ENCODE assay signal across 8 cellular contexts in the genomic region with DNA sequence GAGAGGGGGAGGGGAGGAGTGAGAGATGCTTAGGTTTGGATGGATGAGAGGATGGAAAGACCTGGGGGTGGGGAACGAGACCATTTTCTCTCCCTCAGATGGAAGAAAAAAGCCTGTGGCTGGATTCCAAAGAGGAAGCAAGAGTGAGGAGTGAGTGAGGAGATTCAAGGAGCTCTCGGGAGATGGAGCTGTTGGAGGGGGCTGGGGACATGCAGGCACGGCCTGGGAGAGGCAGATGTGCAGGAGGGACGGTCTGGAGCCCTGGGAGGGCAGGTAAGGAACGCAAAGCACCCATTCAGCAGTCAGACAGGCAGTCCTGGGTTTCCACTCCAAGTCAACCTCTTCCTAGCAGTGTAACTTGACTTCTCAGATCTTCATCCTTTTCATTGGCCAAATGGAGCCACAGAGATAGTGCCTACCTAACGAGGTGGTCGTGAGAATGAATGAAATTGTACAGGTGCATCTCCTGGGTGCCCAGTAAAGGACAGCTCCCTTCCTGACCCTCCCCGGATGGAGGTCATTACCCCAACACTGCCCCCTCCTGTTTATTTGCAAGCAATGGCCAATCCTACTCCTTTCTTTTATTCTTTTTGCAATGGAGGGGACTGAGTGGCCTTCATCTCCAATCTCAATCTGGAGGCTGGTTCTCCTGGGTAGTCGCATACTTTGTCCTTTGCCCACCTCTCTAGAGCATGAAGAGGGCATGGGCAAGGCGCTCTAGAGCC. TPM values are rescaled to one million over a fixed set of nuclear protein-coding genes. Genes with fewer than 3 reads are reported as not detected.
DNase-seq lines count a peak whose midpoint lies in the region; ATAC-seq and TF ChIP-seq lines count a peak whose summit lies in the region.

No MANE protein-coding gene starts in this region.

- no peak overlapping the region for H3K23ac ChIP-seq in mesendoderm (ENCODE audit: low read length)

- CTCF ChIA-PET in Calu3 (lab: Charles Lee), result interaction anchor here (0.6 to 1.6 kb wide), 4 partner anchors 10 to 124 kb away, joined by 3 to 5 read pairs (median 3); no protein-coding TSS in a partner anchor
- CTCF ChIA-PET in HEK293 (lab: Yijun Ruan, JAX), result interaction anchor here (0.7 to 4.6 kb wide), 17 partner anchors 10 to 1648 kb away, joined by 3 to 58 read pairs (median 4); a partner anchor contains a TSS
- CTCF ChIA-PET in activated CD4-positive, alpha-beta memory T cell treated with anti-CD3 and anti-CD28 coated beads, Interleukin-2, amount 10 ng/mL, durations not matched to agents 7 days and 5 days (lab: Charles Lee), result interaction anchor here (0.7 to 3.6 kb wide), 19 partner anchors 9 to 408 kb away, joined by 3 to 46 read pairs (median 4); a partner anchor contains a TSS

- H2BK120ac ChIP-seq in mesendoderm (ENCODE audit: low read depth, low read length), result no peak overlapping the region

- H3K18ac ChIP-seq in mesendoderm (ENCODE audit: low read length), result no peak overlapping the region

- no peak overlapping the region for H3K4me3 ChIP-seq in HEK293 (ENCODE audit: low read depth, low read length)
- H3K4me3 ChIP-seq in mesendoderm (ENCODE audit: low read length), result no peak overlapping the region

- H4K8ac ChIP-seq in mesendoderm (ENCODE audit: low read depth, low read length), result no peak overlapping the region

- no peak overlapping the region for H3K9ac ChIP-seq in mesendoderm (ENCODE audit: low read length)

- H3K36me3 ChIP-seq in HEK293 (ENCODE audit: control insufficient read depth in 2 of 2, insufficient read depth in 1 of 2, low read length in 2 of 2) (no peaks in the 10 kb centered on the region), mesendoderm (ENCODE audit: control insufficient read depth, insufficient read depth, low read length) (no peaks in the 10 kb centered on the region)

- BruUV-seq in Calu3 (replicated peaks; lab: Mats Ljungman, UMichigan), result no TSS peak

- no peak overlapping the region for H3K4ac ChIP-seq in mesendoderm (ENCODE audit: low read depth, low read length)

- no peak overlapping the region for H3K4me2 ChIP-seq in mesendoderm (ENCODE audit: low read length)

- H2BK5ac ChIP-seq in mesendoderm (ENCODE audit: low read length), result no peak overlapping the region

- H3K27ac Mint-ChIP-seq in Calu3 (ENCODE audit: unreplicated experiment), result no peak overlapping the region
- H3K27ac Mint-ChIP-seq in activated CD4-positive, alpha-beta memory T cell treated with anti-CD3 and anti-CD28 coated beads, Interleukin-2, amount 10 ng/mL, durations not matched to agents 7 days and 5 days, result no peak overlapping the region

- H3K79me2 ChIP-seq in mesendoderm (ENCODE audit: control insufficient read depth, insufficient read depth, low read length), result no peaks in the 10 kb centered on the region

- POLR2A ChIA-PET in HEK293 (lab: Yijun Ruan, JAX), result no interaction called here
- POLR2A ChIA-PET in activated CD4-positive, alpha-beta memory T cell treated with anti-CD3 and anti-CD28 coated beads, Interleukin-2, amount 10 ng/mL, durations not matched to agents 7 days and 5 days (lab: Charles Lee), result no interaction called here

- H3K4me1 Mint-ChIP-seq in Calu3 (ENCODE audit: low read depth, unreplicated experiment), result peaks cover 20% of the 10 kb centered on the region
- peaks cover 10% of the 10 kb centered on the region for H3K4me1 Mint-ChIP-seq in activated CD4-positive, alpha-beta memory T cell treated with anti-CD3 and anti-CD28 coated beads, Interleukin-2, amount 10 ng/mL, durations not matched to agents 7 days and 5 days

- no peak overlapping the region for H4K5ac ChIP-seq in mesendoderm (ENCODE audit: low read length)

- no peaks in the 10 kb centered on the region for H3K4me1 ChIP-seq in HEK293 (ENCODE audit: control insufficient read depth, insufficient read depth, low read length)
- H3K4me1 ChIP-seq in mesendoderm (ENCODE audit: control insufficient read depth, low read depth, low read length), result peaks cover 1% of the 10 kb centered on the region

- intact Hi-C loops in Calu3 (cut with micrococcal nuclease; ENCODE audit: unreplicated experiment), result no loop called here

- no peaks in the 10 kb centered on the region for H3K9me3 ChIP-seq in HEK293 (ENCODE audit: control insufficient read depth, insufficient read depth, low read depth, low read length)

- peaks cover 7% of the 10 kb centered on the region for H3K36me3 Mint-ChIP-seq in Calu3 (ENCODE audit: insufficient read depth, unreplicated experiment)
- no peaks in the 10 kb centered on the region for H3K36me3 Mint-ChIP-seq in activated CD4-positive, alpha-beta memory T cell treated with anti-CD3 and anti-CD28 coated beads, Interleukin-2, amount 10 ng/mL, durations not matched to agents 7 days and 5 days (ENCODE audit: low read depth)

- H3K27ac ChIP-seq in HEK293 (ENCODE audit: extremely low read depth, low read depth, low read length), result no peak overlapping the region
- H3K27ac ChIP-seq in mesendoderm (ENCODE audit: low read depth, low read length), result no peak overlapping the region

- ATAC-seq in GM19467 (IDR thresholded peaks at IDR 0.05; ENCODE audit: unreplicated experiment) (no peak), HG03432 (IDR thresholded peaks at IDR 0.05; ENCODE audit: unreplicated experiment) (no peak)

- TF ChIP-seq CTCF in Calu3 (IDR thresholded peaks at IDR 0.05; ENCODE audit: unreplicated experiment) (peak; percentile 25), HEK293 (tag by site-specific recombination; IDR thresholded peaks at IDR 0.05) (0 out of 2 replicates have a peak, but pooled peaks have one; percentile 27)

- no peak overlapping the region for H2AK5ac ChIP-seq in mesendoderm (ENCODE audit: low read length)

- H3K27me3 Mint-ChIP-seq in Calu3 (ENCODE audit: unreplicated experiment), result no peaks in the 10 kb centered on the region
- peaks cover 38% of the 10 kb centered on the region for H3K27me3 Mint-ChIP-seq in activated CD4-positive, alpha-beta memory T cell treated with anti-CD3 and anti-CD28 coated beads, Interleukin-2, amount 10 ng/mL, durations not matched to agents 7 days and 5 days

- no peak overlapping the region for H3K4me3 Mint-ChIP-seq in Calu3 (ENCODE audit: low read depth, unreplicated experiment)
- H3K4me3 Mint-ChIP-seq in activated CD4-positive, alpha-beta memory T cell treated with anti-CD3 and anti-CD28 coated beads, Interleukin-2, amount 10 ng/mL, durations not matched to agents 7 days and 5 days, result no peak overlapping the region

- no peak overlapping the region for H2BK15ac ChIP-seq in mesendoderm (replicated peaks; ENCODE audit: low read depth)

- no CpG with 5 or more reads among the region's 10 CpGs for WGBS in mesendoderm (ENCODE audit: extremely low coverage, insufficient coverage, low lambda C conversion rate)

- H3K56ac ChIP-seq in mesendoderm (ENCODE audit: low read length), result peak overlapping the region; percentile 35

- H3K27me3 ChIP-seq in mesendoderm (ENCODE audit: insufficient read depth, low read length, poor library complexity), result no peaks in the 10 kb centered on the region

- H3K79me1 ChIP-seq in mesendoderm (ENCODE audit: low read length), result no peaks in the 10 kb centered on the region

- no peaks in the 10 kb centered on the region for H3K9me3 Mint-ChIP-seq in Calu3 (ENCODE audit: low read depth, unreplicated experiment)
- no peaks in the 10 kb centered on the region for H3K9me3 Mint-ChIP-seq in activated CD4-positive, alpha-beta memory T cell treated with anti-CD3 and anti-CD28 coated beads, Interleukin-2, amount 10 ng/mL, durations not matched to agents 7 days and 5 days

- DNase-seq in Calu3 (no peak), mesendoderm (no peak), SHP77 treated with DMSO at 0.1 percent for 48 hours (lab: John Stamatoyannopoulos, UW) (no peak), putamen (ENCODE audit: low spot score) (no peak)
- DNase-seq in activated CD4-positive, alpha-beta memory T cell treated with anti-CD3 and anti-CD28 coated beads, Interleukin-2, amount 10 ng/mL, durations not matched to agents 7 days and 5 days, result peak; percentile 26

TF ChIP-seq in HEK293, 187 proteins besides CTCF, POLR2A, EP300 and RAD21:
- TF ChIP-seq, protein P1, sequence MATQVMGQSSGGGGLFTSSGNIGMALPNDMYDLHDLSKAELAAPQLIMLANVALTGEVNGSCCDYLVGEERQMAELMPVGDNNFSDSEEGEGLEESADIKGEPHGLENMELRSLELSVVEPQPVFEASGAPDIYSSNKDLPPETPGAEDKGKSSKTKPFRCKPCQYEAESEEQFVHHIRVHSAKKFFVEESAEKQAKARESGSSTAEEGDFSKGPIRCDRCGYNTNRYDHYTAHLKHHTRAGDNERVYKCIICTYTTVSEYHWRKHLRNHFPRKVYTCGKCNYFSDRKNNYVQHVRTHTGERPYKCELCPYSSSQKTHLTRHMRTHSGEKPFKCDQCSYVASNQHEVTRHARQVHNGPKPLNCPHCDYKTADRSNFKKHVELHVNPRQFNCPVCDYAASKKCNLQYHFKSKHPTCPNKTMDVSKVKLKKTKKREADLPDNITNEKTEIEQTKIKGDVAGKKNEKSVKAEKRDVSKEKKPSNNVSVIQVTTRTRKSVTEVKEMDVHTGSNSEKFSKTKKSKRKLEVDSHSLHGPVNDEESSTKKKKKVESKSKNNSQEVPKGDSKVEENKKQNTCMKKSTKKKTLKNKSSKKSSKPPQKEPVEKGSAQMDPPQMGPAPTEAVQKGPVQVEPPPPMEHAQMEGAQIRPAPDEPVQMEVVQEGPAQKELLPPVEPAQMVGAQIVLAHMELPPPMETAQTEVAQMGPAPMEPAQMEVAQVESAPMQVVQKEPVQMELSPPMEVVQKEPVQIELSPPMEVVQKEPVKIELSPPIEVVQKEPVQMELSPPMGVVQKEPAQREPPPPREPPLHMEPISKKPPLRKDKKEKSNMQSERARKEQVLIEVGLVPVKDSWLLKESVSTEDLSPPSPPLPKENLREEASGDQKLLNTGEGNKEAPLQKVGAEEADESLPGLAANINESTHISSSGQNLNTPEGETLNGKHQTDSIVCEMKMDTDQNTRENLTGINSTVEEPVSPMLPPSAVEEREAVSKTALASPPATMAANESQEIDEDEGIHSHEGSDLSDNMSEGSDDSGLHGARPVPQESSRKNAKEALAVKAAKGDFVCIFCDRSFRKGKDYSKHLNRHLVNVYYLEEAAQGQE (tag by site-specific recombination; IDR thresholded peaks at IDR 0.05), result peak; percentile 78
- TF ChIP-seq ZNF654 (tag by site-specific recombination; IDR thresholded peaks at IDR 0.05; ENCODE audit: low read depth), result peak; percentile 23
- TF ChIP-seq, protein P2, sequence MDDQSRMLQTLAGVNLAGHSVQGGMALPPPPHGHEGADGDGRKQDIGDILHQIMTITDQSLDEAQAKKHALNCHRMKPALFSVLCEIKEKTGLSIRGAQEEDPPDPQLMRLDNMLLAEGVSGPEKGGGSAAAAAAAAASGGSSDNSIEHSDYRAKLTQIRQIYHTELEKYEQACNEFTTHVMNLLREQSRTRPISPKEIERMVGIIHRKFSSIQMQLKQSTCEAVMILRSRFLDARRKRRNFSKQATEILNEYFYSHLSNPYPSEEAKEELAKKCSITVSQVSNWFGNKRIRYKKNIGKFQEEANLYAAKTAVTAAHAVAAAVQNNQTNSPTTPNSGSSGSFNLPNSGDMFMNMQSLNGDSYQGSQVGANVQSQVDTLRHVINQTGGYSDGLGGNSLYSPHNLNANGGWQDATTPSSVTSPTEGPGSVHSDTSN (CRISPR knock-in tag; IDR thresholded peaks at IDR 0.05), result no peak

RNA-seq across cellular contexts. Expression of a gene that starts 52.2 kb away (rescaled TPM):
- 146 and 167 TPM in 2 replicates for total RNA-seq in Calu3 (2022)
- total RNA-seq in activated CD4-positive, alpha-beta memory T cell treated with anti-CD3 and anti-CD28 coated beads, Interleukin-2, amount 10 ng/mL, durations not matched to agents 7 days and 5 days, result not detected
- polyA plus RNA-seq in mesendoderm (2013, experiment 1 of 2), result 11.8 TPM
- 12.2 TPM for polyA plus RNA-seq in mesendoderm (2013, experiment 2 of 2)

Comparison
In these comparisons a context has a peak if more than half of its experiments do, and no peak if none do; other contexts are left out.
1. RNA of a gene that starts 52.2 kb away (total RNA-seq): 146 to 167 TPM in Calu3; not detected in activated CD4-positive, alpha-beta memory T cell treated with anti-CD3 and anti-CD28 coated beads, Interleukin-2, amount 10 ng/mL, durations not matched to agents 7 days and 5 days; every median in the first group is over 100 times any median in the second.